Comparison of ENCODE assay signal across 21 cellular contexts in genomic region chr1:238823416-238823815, GRCh38.
A peak's percentile ranks its signal among the peaks of the same experiment; 100 is the strongest.
DNase-seq lines count a peak whose midpoint lies in the region; ATAC-seq lines count a peak whose summit lies in the region.
"Had no signal": no experiment of that assay in that cellular context is flagged by ENCODE, and none has a peak within 500 bp of the region (broad histone marks: within the 10 kb centered on the region; RNA-seq: fewer than 3 reads in every experiment).

No MANE protein-coding gene starts in this region.

- no peak for DNase-seq in T-helper 2 cell treated with Interferon-gamma antibody and Interleukin-4, amounts not matched to agents 5 μg/mL and 100 μg/mL, for 36 hours (ENCODE audit: low spot score)
- no peak for DNase-seq in middle frontal gyrus (ENCODE audit: extremely low spot score, low spot score)
- DNase-seq: 8988T; ACHN; BE2C; C1 segment of cervical spinal cord; CD4-positive, alpha-beta memory T cell; CD4-positive, CD25-positive, alpha-beta regulatory T cell; CD8-positive, alpha-beta memory T cell; COR-L47; DMS 273 treated with DMSO at 0.1 percent for 48 hours; DMS153; DMS53; DMS79; DND-41; EL; GF-D8 had no signal

- H3K27ac Mint-ChIP-seq in T-helper 2 cell treated with Interferon-gamma antibody and Interleukin-4, amounts not matched to agents 5 μg/mL and 100 μg/mL, for 36 hours, result no peak overlapping the region
- H3K27ac Mint-ChIP-seq: CD14-positive monocyte; CD4-positive, alpha-beta memory T cell; CD4-positive, CD25-positive, alpha-beta regulatory T cell; CD8-positive, alpha-beta memory T cell had no signal

- no peaks in the 10 kb centered on the region for H3K4me1 Mint-ChIP-seq in T-helper 2 cell treated with Interferon-gamma antibody and Interleukin-4, amounts not matched to agents 5 μg/mL and 100 μg/mL, for 36 hours (ENCODE audit: low read depth)
- H3K4me1 Mint-ChIP-seq: CD14-positive monocyte; CD4-positive, alpha-beta memory T cell; CD4-positive, CD25-positive, alpha-beta regulatory T cell; CD8-positive, alpha-beta memory T cell had no signal

- no peaks in the 10 kb centered on the region for H3K36me3 Mint-ChIP-seq in T-helper 2 cell treated with Interferon-gamma antibody and Interleukin-4, amounts not matched to agents 5 μg/mL and 100 μg/mL, for 36 hours (ENCODE audit: low read depth)
- H3K36me3 Mint-ChIP-seq: CD14-positive monocyte; CD4-positive, alpha-beta memory T cell; CD4-positive, CD25-positive, alpha-beta regulatory T cell; CD8-positive, alpha-beta memory T cell had no signal

- no peaks in the 10 kb centered on the region for H3K27me3 Mint-ChIP-seq in T-helper 2 cell treated with Interferon-gamma antibody and Interleukin-4, amounts not matched to agents 5 μg/mL and 100 μg/mL, for 36 hours (ENCODE audit: low read depth)
- H3K27me3 Mint-ChIP-seq: CD4-positive, alpha-beta memory T cell; CD4-positive, CD25-positive, alpha-beta regulatory T cell; CD8-positive, alpha-beta memory T cell had no signal

- no peak overlapping the region for H3K4me3 Mint-ChIP-seq in T-helper 2 cell treated with Interferon-gamma antibody and Interleukin-4, amounts not matched to agents 5 μg/mL and 100 μg/mL, for 36 hours
- H3K4me3 Mint-ChIP-seq: CD14-positive monocyte; CD4-positive, alpha-beta memory T cell; CD4-positive, CD25-positive, alpha-beta regulatory T cell; CD8-positive, alpha-beta memory T cell had no signal

- no peaks in the 10 kb centered on the region for H3K9me3 Mint-ChIP-seq in T-helper 2 cell treated with Interferon-gamma antibody and Interleukin-4, amounts not matched to agents 5 μg/mL and 100 μg/mL, for 36 hours

- ATAC-seq in GM18868 (IDR thresholded peaks at IDR 0.05; ENCODE audit: unreplicated experiment) (peak; percentile 57), HG02610 (IDR thresholded peaks at IDR 0.05; ENCODE audit: unreplicated experiment) (peak; percentile 61), HG03025 (IDR thresholded peaks at IDR 0.05; ENCODE audit: low FRiP score, unreplicated experiment) (no peak)
